ENCODE assay signal across 17 cellular contexts in the genomic region with DNA sequence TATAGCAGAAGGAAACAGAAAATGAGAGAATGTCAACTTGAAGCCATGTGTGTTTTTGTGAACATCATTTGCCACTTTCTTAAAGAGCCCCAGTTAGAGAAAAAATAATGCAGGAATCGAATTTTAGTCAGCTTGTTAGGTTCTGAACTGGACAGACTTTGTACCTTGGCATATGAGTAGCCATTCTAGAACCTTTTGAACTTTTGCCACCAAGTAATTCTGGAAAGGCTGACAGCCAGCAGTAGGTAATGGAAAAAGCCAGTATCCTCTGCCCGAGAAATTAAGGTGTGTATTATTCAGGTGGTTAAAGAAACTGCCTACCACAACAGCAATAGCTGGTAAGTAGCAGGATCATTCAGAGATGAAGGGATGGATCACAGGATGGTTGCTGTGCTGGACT.
"Had no signal": no experiment of that assay in that cellular context is flagged by ENCODE, and none has a peak within 500 bp of the region (broad histone marks: within the 10 kb centered on the region; RNA-seq: fewer than 3 reads in every experiment).

No MANE protein-coding gene starts in this region.

- H3K27me3 ChIP-seq: ascending aorta, foreskin keratinocyte had no signal

- DNase-seq: activated CD4-positive, alpha-beta T cell treated with anti-CD3 and anti-CD28 coated beads, Interleukin-2, amount 10 ng/mL, durations not matched to agents 7 days and 5 days; activated gamma-delta T cell treated with Interleukin-2 at 50 U/mL for 16 hours; activated naive CD8-positive, alpha-beta T cell treated with anti-CD3 and anti-CD28 coated beads, Interleukin-2, amount 50 U/mL, for 24 hours; activated T-cell treated with anti-CD3 and anti-CD28 coated beads, Interleukin-2, amount 50 U/mL, for 1 hour; foreskin keratinocyte; head of caudate nucleus; midbrain; right cardiac atrium; SK-N-SH; stimulated activated naive CD4-positive, alpha-beta T cell treated with Interleukin-2 at 50 U/mL for 16 hours; trophoblast cell had no signal

- H3K9me3 Mint-ChIP-seq: activated CD4-positive, alpha-beta T cell treated with anti-CD3 and anti-CD28 coated beads, Interleukin-2, amount 10 ng/mL, durations not matched to agents 7 days and 5 days; activated naive CD8-positive, alpha-beta T cell treated with anti-CD3 and anti-CD28 coated beads, Interleukin-2, amount 50 U/mL, for 24 hours; WTC11 had no signal

- H3K27ac Mint-ChIP-seq: progenitor cell of endocrine pancreas, WTC11 had no signal

- FAIRE-seq: colon, endothelial cell of umbilical vein, keratinocyte had no signal

- H3K9me3 ChIP-seq: ascending aorta, SK-N-SH had no signal

- H3K4me3 ChIP-seq: ascending aorta had no signal

- H3K27ac ChIP-seq: ascending aorta, foreskin keratinocyte had no signal

- H3K27me3 Mint-ChIP-seq: activated CD4-positive, alpha-beta T cell treated with anti-CD3 and anti-CD28 coated beads, Interleukin-2, amount 10 ng/mL, durations not matched to agents 7 days and 5 days; activated naive CD8-positive, alpha-beta T cell treated with anti-CD3 and anti-CD28 coated beads, Interleukin-2, amount 50 U/mL, for 24 hours; progenitor cell of endocrine pancreas had no signal

- ATAC-seq: activated naive CD8-positive, alpha-beta T cell treated with anti-CD3 and anti-CD28 coated beads, Interleukin-2, amount 50 U/mL, for 24 hours; foreskin keratinocyte; right cardiac atrium; WTC11 had no signal

- H3K36me3 ChIP-seq: ascending aorta had no signal
